In the genomic region with DNA sequence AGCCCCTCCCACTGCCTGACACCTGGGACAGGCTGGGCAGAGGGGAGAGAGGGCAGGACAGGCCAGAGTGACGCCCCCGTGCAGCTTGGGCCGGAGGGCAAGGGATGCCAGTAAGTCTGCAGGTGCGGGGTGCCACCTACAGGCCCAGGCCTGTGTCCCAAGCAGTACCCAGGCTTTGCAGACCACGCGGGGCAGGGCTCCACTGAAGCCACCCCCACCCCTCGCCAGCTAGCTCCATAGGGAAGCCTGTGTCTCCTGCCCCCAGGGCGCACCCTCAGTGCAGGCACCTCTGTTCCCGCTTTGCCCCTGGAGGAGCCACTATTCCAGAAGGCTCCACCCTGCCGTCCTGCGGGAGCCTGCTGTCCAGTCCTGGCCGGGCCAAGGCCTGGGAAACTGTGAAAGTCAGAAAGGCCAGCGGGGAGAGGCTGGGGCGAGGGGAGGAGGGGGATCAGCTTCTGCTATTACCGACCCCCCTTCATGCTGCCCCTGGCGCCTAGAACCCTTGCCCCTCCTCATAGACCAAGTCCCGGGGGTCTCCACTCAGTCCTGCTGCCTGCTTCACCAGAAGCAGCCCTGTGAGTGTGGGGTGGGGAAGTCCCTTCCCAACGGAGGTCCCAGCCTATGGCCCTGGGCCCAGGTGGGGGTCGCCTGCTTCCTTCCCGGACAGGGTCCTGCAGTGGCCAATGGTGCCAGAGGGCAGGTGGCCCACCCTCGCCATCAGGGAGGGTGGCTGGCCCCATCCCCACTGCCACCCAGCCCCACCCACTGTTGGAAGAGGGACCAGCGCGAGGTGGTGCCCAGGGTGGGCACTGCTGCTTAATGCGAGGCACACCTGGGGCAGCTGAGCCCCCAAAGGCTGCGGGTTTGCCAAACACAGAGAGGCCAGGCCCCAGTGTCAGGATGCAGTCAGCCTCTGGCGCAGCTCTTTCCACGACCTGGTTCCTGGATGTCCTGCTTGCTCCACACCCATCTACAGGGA, we compare ENCODE assay signal across 10 cellular contexts. TPM values are rescaled to one million over a fixed set of nuclear protein-coding genes. Genes with fewer than 3 reads are reported as not detected.
A peak's percentile ranks its signal among the peaks of the same experiment; 100 is the strongest.
DNase-seq lines count a peak whose midpoint lies in the region; ATAC-seq and TF ChIP-seq lines count a peak whose summit lies in the region.
"Had no signal": no experiment of that assay in that cellular context is flagged by ENCODE, and none has a peak within 500 bp of the region (broad histone marks: within the 10 kb centered on the region; RNA-seq: fewer than 3 reads in every experiment).

No MANE protein-coding gene starts in this region.

- no peak overlapping the region for H3K27ac ChIP-seq in right cardiac atrium (ENCODE audit: low read length)
- H3K27ac ChIP-seq: KMS-11 had no signal

- H3K9me3 ChIP-seq in right cardiac atrium (ENCODE audit: control insufficient read depth, low read length): no peaks in the 10 kb centered on the region

- ATAC-seq in right cardiac atrium (no peak), HG02852 (IDR thresholded peaks at IDR 0.05; ENCODE audit: unreplicated experiment) (no peak), HG02840 (IDR thresholded peaks at IDR 0.05; ENCODE audit: low FRiP score, unreplicated experiment) (no peak)

- WGBS in right cardiac atrium: 74% methylated on average over 27 of the region's 27 CpGs

- no peak for DNase-seq in AG09309 (ENCODE audit: low read depth)
- no peak for DNase-seq in GM13977 (ENCODE audit: low spot score)
- peak; percentile 14 for DNase-seq in SW480 (ENCODE audit: low spot score)
- peak in 2 of 3 donors; percentile 36 to 55 for DNase-seq in right cardiac atrium
- no peak for DNase-seq in stimulated activated naive CD4-positive, alpha-beta T cell treated with Interleukin-2 at 50 U/mL for 16 hours (lab: John Stamatoyannopoulos, UW)
- no peak for DNase-seq in NCI-H446 treated with DMSO at 0.1 percent for 48 hours (lab: John Stamatoyannopoulos, UW)
- DNase-seq: NCI-H345 had no signal

- in situ Hi-C loops in GM13977 (cut with MboI; ENCODE audit: low pct_unique_long_range_greater_than_20kb, low sequenced_read_pairs, unreplicated experiment): no loop called here

- H3K4me1 ChIP-seq in right cardiac atrium (ENCODE audit: control insufficient read depth, insufficient read depth, low read length): no peaks in the 10 kb centered on the region

- intact Hi-C loops in right cardiac atrium (cut with DNase I): no loop called here

- TF ChIP-seq CTCF in AG09309 (IDR thresholded peaks at IDR 0.05; ENCODE audit: control insufficient read depth, insufficient read depth, low read depth, low read length, missing control alignments) (peak; percentile 10), GM13977 (IDR thresholded peaks at IDR 0.05; ENCODE audit: extremely low read depth, insufficient read depth, missing control alignments) (peak; percentile 10)

- no peaks in the 10 kb centered on the region for H3K27me3 ChIP-seq in right cardiac atrium (ENCODE audit: control insufficient read depth, insufficient read depth)

- H3K4me3 ChIP-seq in AG09309 (ENCODE audit: control insufficient read depth, low read depth, low read length) (no peak overlapping the region), right cardiac atrium (ENCODE audit: low read length) (no peak overlapping the region)

RNA-seq across cellular contexts. Expression of a gene that starts 54.4 kb away (rescaled TPM):
- total RNA-seq in right cardiac atrium: 10 to 100 TPM; 15.4 to 25.6 (median 19.0) TPM
- polyA plus RNA-seq in right cardiac atrium: 12.6 TPM

Comparison
In these comparisons a context has a peak if more than half of its experiments do, and no peak if none do; other contexts are left out.
1. DNase-seq: peak in SW480 (single experiment) and right cardiac atrium (2 of 3); none in AG09309 (single experiment), GM13977 (single experiment), stimulated activated naive CD4-positive, alpha-beta T cell treated with Interleukin-2 at 50 U/mL for 16 hours (single experiment) and NCI-H446 treated with DMSO at 0.1 percent for 48 hours (single experiment).